Comparison of ENCODE assay signal across 13 cellular contexts in genomic region chr6:53293691-53294090, GRCh38. TPM values are rescaled to one million over a fixed set of nuclear protein-coding genes. Genes with fewer than 3 reads are reported as not detected.
DNase-seq lines count a peak whose midpoint lies in the region; ATAC-seq and TF ChIP-seq lines count a peak whose summit lies in the region.
"Had no signal": no experiment of that assay in that cellular context is flagged by ENCODE, and none has a peak within 500 bp of the region (broad histone marks: within the 10 kb centered on the region; RNA-seq: fewer than 3 reads in every experiment).

No MANE protein-coding gene starts in this region.

- H3K27me3 Mint-ChIP-seq in activated naive CD8-positive, alpha-beta T cell: no peaks in the 10 kb centered on the region
- no peaks in the 10 kb centered on the region for H3K27me3 Mint-ChIP-seq in activated naive CD8-positive, alpha-beta T cell treated with anti-CD3 and anti-CD28 coated beads for 36 hours
- no peaks in the 10 kb centered on the region for H3K27me3 Mint-ChIP-seq in glutamatergic neuron (ENCODE audit: unreplicated experiment)
- H3K27me3 Mint-ChIP-seq in HFFc6 (ENCODE audit: insufficient read depth): no peaks in the 10 kb centered on the region; the same call in 1 of the 2 replicates

- no peaks in the 10 kb centered on the region for H3K9me3 Mint-ChIP-seq in activated naive CD8-positive, alpha-beta T cell (ENCODE audit: low read depth)
- no peaks in the 10 kb centered on the region for H3K9me3 Mint-ChIP-seq in activated naive CD8-positive, alpha-beta T cell treated with anti-CD3 and anti-CD28 coated beads for 36 hours
- H3K9me3 Mint-ChIP-seq in glutamatergic neuron (ENCODE audit: unreplicated experiment) (no peaks in the 10 kb centered on the region), HFFc6 (no peaks in the 10 kb centered on the region)

- peak overlapping the region; percentile 72 for H3K27ac Mint-ChIP-seq in activated naive CD8-positive, alpha-beta T cell
- no peak overlapping the region for H3K27ac Mint-ChIP-seq in activated naive CD8-positive, alpha-beta T cell treated with anti-CD3 and anti-CD28 coated beads for 36 hours
- H3K27ac Mint-ChIP-seq in glutamatergic neuron (ENCODE audit: unreplicated experiment) (peak overlapping the region; percentile 70), HFFc6 (no peak overlapping the region)

- peaks cover 25% of the 10 kb centered on the region for H3K4me1 ChIP-seq in Panc1 (ENCODE audit: control insufficient read depth, insufficient read depth, low read length)
- peaks cover 7 to 57% (median 48%) of the 10 kb centered on the region in 5 donors for H3K4me1 ChIP-seq in subcutaneous abdominal adipose tissue (ENCODE audit: control insufficient read depth in 5 of 5, insufficient read depth in 5 of 5, low read length in 5 of 5)
- H3K4me1 ChIP-seq: pancreas had no signal

- peaks cover 15% of the 10 kb centered on the region for H3K36me3 Mint-ChIP-seq in activated naive CD8-positive, alpha-beta T cell
- peaks cover 19% of the 10 kb centered on the region for H3K36me3 Mint-ChIP-seq in activated naive CD8-positive, alpha-beta T cell treated with anti-CD3 and anti-CD28 coated beads for 36 hours
- H3K36me3 Mint-ChIP-seq in glutamatergic neuron (ENCODE audit: unreplicated experiment): no peaks in the 10 kb centered on the region
- H3K36me3 Mint-ChIP-seq in HFFc6 (ENCODE audit: low read depth): peaks cover 8% of the 10 kb centered on the region

- peak overlapping the region in 1 of 5 donors; percentile 48 for H3K9ac ChIP-seq in subcutaneous abdominal adipose tissue (ENCODE audit: low read length in 5 of 5)

- no peak for DNase-seq in activated naive CD8-positive, alpha-beta T cell treated with anti-CD3 and anti-CD28 coated beads for 36 hours
- DNase-seq in Panc1 (ENCODE audit: low read depth, low spot score) (no peak), glutamatergic neuron (no peak), HFFc6 (no peak), HuH-7.5 (ENCODE audit: low spot score) (no peak), GDM1 (lab: John Stamatoyannopoulos, UW) (no peak)
- DNase-seq: activated gamma-delta T cell, GOT3, pancreas, SHP77 treated with DMSO at 0.1 percent for 48 hours had no signal

- intact Hi-C loops in Panc1 (cut with micrococcal nuclease; ENCODE audit: unreplicated experiment): loop anchor here (10.0 kb wide), 1 partner anchor 119 kb away; no protein-coding TSS in a partner anchor

- H3K4me3 ChIP-seq in Panc1 (ENCODE audit: low read depth in 2 of 2, low read length in 2 of 2) (no peak overlapping the region), subcutaneous abdominal adipose tissue (ENCODE audit: low read depth in 1 of 5, low read length in 5 of 5) (no peak overlapping the region)
- H3K4me3 ChIP-seq: pancreas, tibial nerve had no signal

- H3K36me3 ChIP-seq in Panc1 (ENCODE audit: control insufficient read depth, insufficient read depth, low read length) (peaks cover 14% of the 10 kb centered on the region), subcutaneous abdominal adipose tissue (ENCODE audit: control insufficient read depth in 5 of 5, insufficient read depth in 5 of 5, low read length in 5 of 5) (peaks cover 7 to 43% (median 20%) of the 10 kb centered on the region in 5 donors)
- H3K36me3 ChIP-seq: pancreas had no signal

- TSS peak; percentile 49 for BruUV-seq in Panc1 (replicated peaks; lab: Mats Ljungman, UMichigan)

- POLR2A ChIA-PET in Panc1 (lab: Charles Lee): no interaction called here

- H3K27ac ChIP-seq in Panc1 (ENCODE audit: low read length): no peak overlapping the region
- peak overlapping the region; percentile 81 for H3K27ac ChIP-seq in subcutaneous abdominal adipose tissue (ENCODE audit: low read depth, low read length)
- H3K27ac ChIP-seq: pancreas, tibial nerve had no signal

- TF ChIP-seq CTCF in Panc1 (IDR thresholded peaks at IDR 0.05) (no peak), glutamatergic neuron (IDR thresholded peaks at IDR 0.05; ENCODE audit: partially characterized antibody, unreplicated experiment) (no peak), HFFc6 (IDR thresholded peaks at IDR 0.05) (no peak)

- H3K27me3 ChIP-seq in Panc1 (ENCODE audit: control insufficient read depth, insufficient read depth, low read length) (no peaks in the 10 kb centered on the region), subcutaneous abdominal adipose tissue (ENCODE audit: control insufficient read depth in 5 of 5, insufficient read depth in 4 of 5, low read length in 5 of 5) (no peaks in the 10 kb centered on the region)
- H3K27me3 ChIP-seq: pancreas, tibial nerve had no signal

- ATAC-seq in Panc1: no peak

- H3K4me3 Mint-ChIP-seq in activated naive CD8-positive, alpha-beta T cell: no peak overlapping the region
- no peak overlapping the region for H3K4me3 Mint-ChIP-seq in activated naive CD8-positive, alpha-beta T cell treated with anti-CD3 and anti-CD28 coated beads for 36 hours
- no peak overlapping the region for H3K4me3 Mint-ChIP-seq in glutamatergic neuron (ENCODE audit: unreplicated experiment)
- no peak overlapping the region for H3K4me3 Mint-ChIP-seq in HFFc6

- in situ Hi-C loops in Panc1 (cut with HindIII; ENCODE audit: low pct_unique_long_range_greater_than_20kb, low sequenced_read_pairs): no loop called here

- H3K9me3 ChIP-seq in Panc1 (ENCODE audit: control insufficient read depth, insufficient read depth, low read depth, low read length) (no peaks in the 10 kb centered on the region), subcutaneous abdominal adipose tissue (ENCODE audit: control insufficient read depth in 5 of 5, low read length in 5 of 5) (no peaks in the 10 kb centered on the region)
- H3K9me3 ChIP-seq: pancreas, tibial nerve had no signal

- peaks cover 72% of the 10 kb centered on the region for H3K4me1 Mint-ChIP-seq in activated naive CD8-positive, alpha-beta T cell (ENCODE audit: low read depth)
- peaks cover 40% of the 10 kb centered on the region for H3K4me1 Mint-ChIP-seq in activated naive CD8-positive, alpha-beta T cell treated with anti-CD3 and anti-CD28 coated beads for 36 hours
- H3K4me1 Mint-ChIP-seq in glutamatergic neuron (ENCODE audit: low read depth, unreplicated experiment) (peaks cover 23% of the 10 kb centered on the region), HFFc6 (ENCODE audit: low read depth) (peaks cover 36% of the 10 kb centered on the region)

- CTCF ChIA-PET in Panc1 (lab: Charles Lee): no interaction called here

RNA-seq across cellular contexts. Expression of gene ELOVL5, which starts 55.1 kb away (rescaled TPM):
- total RNA-seq in activated naive CD8-positive, alpha-beta T cell treated with anti-CD3 and anti-CD28 coated beads for 36 hours: 10 to 100 TPM; 86.2 to 88.3 TPM
- total RNA-seq in Panc1 (2021; ENCODE audit: unreplicated experiment): 218 TPM
- polyA plus RNA-seq in Panc1 (2012; ENCODE audit: insufficient read length): 111 TPM
- total RNA-seq in glutamatergic neuron (ENCODE audit: unreplicated experiment): 97.2 TPM
- total RNA-seq in HFFc6 (2021; fragmentation: NEBNext Ultra II Directional; extraction: Animal tissue kit (Norgen Biotek cat#: 25700)): 100 to 1,000 TPM in 2 of 6 experiments, 10 to 100 TPM in 4; 82.0 to 104 (median 89.1) TPM

Comparison
In these comparisons a context has a peak if more than half of its experiments do, and no peak if none do; other contexts are left out.
1. H3K27ac Mint-ChIP-seq: peak in activated naive CD8-positive, alpha-beta T cell (single experiment) and glutamatergic neuron (single experiment); none in activated naive CD8-positive, alpha-beta T cell treated with anti-CD3 and anti-CD28 coated beads for 36 hours (single experiment) and HFFc6 (single experiment).